Comparison of ENCODE assay signal across 23 cellular contexts in the genomic region with DNA sequence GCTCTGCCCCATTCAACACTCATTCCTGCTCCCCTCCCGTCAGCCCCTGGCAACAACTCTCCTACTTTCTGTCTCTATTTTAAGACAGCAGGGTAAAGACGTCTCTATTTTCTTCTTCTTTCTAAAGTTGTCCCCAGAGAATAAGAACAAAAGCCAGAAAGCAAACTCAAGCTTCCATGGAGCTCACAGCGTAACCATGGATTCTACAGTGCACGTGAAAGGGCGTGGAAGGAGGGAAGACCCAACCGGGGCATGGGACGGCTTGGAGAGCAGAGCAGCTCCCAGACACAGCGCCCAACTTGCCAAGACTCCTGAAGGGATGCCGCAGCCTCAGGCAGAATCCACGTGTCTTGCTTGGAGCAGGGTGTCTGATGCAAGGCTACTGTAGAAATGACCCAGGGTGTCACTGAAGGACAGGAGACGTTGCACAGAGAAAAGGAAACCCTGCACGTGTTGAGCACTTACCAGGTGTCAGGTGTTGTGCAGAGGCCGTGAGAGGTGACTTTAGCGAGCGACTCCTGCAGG. TPM values are rescaled to one million over a fixed set of nuclear protein-coding genes. Genes with fewer than 3 reads are reported as not detected.
DNase-seq lines count a peak whose midpoint lies in the region; ATAC-seq and TF ChIP-seq lines count a peak whose summit lies in the region.
"Had no signal": no experiment of that assay in that cellular context is flagged by ENCODE, and none has a peak within 500 bp of the region (broad histone marks: within the 10 kb centered on the region; RNA-seq: fewer than 3 reads in every experiment).

No MANE protein-coding gene starts in this region.

- H3K4me1 Mint-ChIP-seq in activated CD8-positive, alpha-beta T cell treated with anti-CD3 and anti-CD28 coated beads, Interleukin-2, amount 10 ng/mL, durations not matched to agents 7 days and 5 days (ENCODE audit: low read depth), result no peaks in the 10 kb centered on the region
- H3K4me1 Mint-ChIP-seq: CD4-positive, alpha-beta memory T cell; IgD-negative memory B cell had no signal

- H2BK120ac ChIP-seq in IMR-90 (ENCODE audit: low read depth, low read length) (no peak overlapping the region), neuronal stem cell (ENCODE audit: low read depth, low read length) (no peak overlapping the region)

- H3K14ac ChIP-seq in IMR-90 (replicated peaks; ENCODE audit: low read depth, low read length) (no peak overlapping the region; the same call in 1 of the 2 replicates), neuronal stem cell (ENCODE audit: low read length) (no peak overlapping the region)

- no peaks in the 10 kb centered on the region for H4K20me1 ChIP-seq in IMR-90 (ENCODE audit: insufficient read depth, low read length)

- TF ChIP-seq RAD21 in IMR-90 (IDR thresholded peaks at IDR 0.05; ENCODE audit: low read length), result no peak

- POLR2A ChIA-PET in IMR-90 (lab: Charles Lee; ENCODE audit: unreplicated experiment), result no interaction called here
- POLR2A ChIA-PET in activated CD8-positive, alpha-beta T cell treated with anti-CD3 and anti-CD28 coated beads, Interleukin-2, amount 10 ng/mL, durations not matched to agents 7 days and 5 days (lab: Charles Lee), result no interaction called here

- H2BK5ac ChIP-seq in IMR-90 (ENCODE audit: low read depth, low read length, poor library complexity, severe bottlenecking) (no peak overlapping the region), neuronal stem cell (ENCODE audit: low read length) (no peak overlapping the region)

- no peaks in the 10 kb centered on the region for H3K9me3 ChIP-seq in IMR-90 (ENCODE audit: control insufficient read depth, insufficient read depth, low read length)
- H3K9me3 ChIP-seq in neuronal stem cell (replicated peaks in 1 of 2; ENCODE audit: control insufficient read depth in 2 of 2, insufficient read depth in 1 of 2, low read depth in 1 of 2, low read length in 2 of 2), result no peaks in the 10 kb centered on the region
- H3K9me3 ChIP-seq: SJSA1 had no signal

- H3K4ac ChIP-seq in IMR-90 (ENCODE audit: low read depth, low read length) (peak overlapping the region; percentile 30; the same call in 1 of the 2 replicates), neuronal stem cell (ENCODE audit: low read length) (no peak overlapping the region)

- no peak overlapping the region for H4K5ac ChIP-seq in IMR-90 (ENCODE audit: low read depth, low read length)

- H3K9me1 ChIP-seq in IMR-90 (ENCODE audit: insufficient read depth, low read length), result no peaks in the 10 kb centered on the region; the same call in 1 of the 2 replicates

- H3K56ac ChIP-seq in IMR-90 (ENCODE audit: extremely low read depth, insufficient read depth, low read length), result no peak overlapping the region

- no peak for TF ChIP-seq CTCF in IMR-90 (conservative IDR thresholded peaks at IDR 0.05; ENCODE audit: low read depth, low read length)

- H3K27ac Mint-ChIP-seq in activated CD8-positive, alpha-beta T cell treated with anti-CD3 and anti-CD28 coated beads, Interleukin-2, amount 10 ng/mL, durations not matched to agents 7 days and 5 days, result no peak overlapping the region
- H3K27ac Mint-ChIP-seq: CD4-positive, alpha-beta memory T cell had no signal

- H3K79me1 ChIP-seq in IMR-90 (ENCODE audit: low read depth in 1 of 2, low read length in 2 of 2) (no peaks in the 10 kb centered on the region), neuronal stem cell (ENCODE audit: low read depth, low read length) (peaks cover 2% of the 10 kb centered on the region)

- DNase-seq in activated CD8-positive, alpha-beta memory T cell treated with anti-CD3 and anti-CD28 coated beads for 24 hours, result peak; percentile 30
- no peak for DNase-seq in activated CD8-positive, alpha-beta memory T cell treated with anti-CD3 and anti-CD28 coated beads, Interleukin-2, amount 50 U/mL, for 4 hours
- no peak for DNase-seq in IMR-90
- DNase-seq in islet precursor cell, result peak; percentile 55
- DNase-seq in neuronal stem cell (ENCODE audit: low spot score), result no peak
- DNase-seq in NCI-H1105 treated with DMSO at 0.1 percent for 48 hours (lab: John Stamatoyannopoulos, UW), result no peak
- DNase-seq in activated CD8-positive, alpha-beta T cell treated with anti-CD3 and anti-CD28 coated beads, Interleukin-2, amount 10 ng/mL, durations not matched to agents 7 days and 5 days, result no peak
- no peak for DNase-seq in NCI-H2196 (lab: John Stamatoyannopoulos, UW; ENCODE audit: unreplicated experiment)
- DNase-seq: CD4-positive, alpha-beta memory T cell; COR-L47; GF-D8; MM.1S; NCI-H1694; NCI-H2081; NCI-H2171 treated with DMSO at 0.1 percent for 48 hours; NCI-H524; NCI-H82; NK-92 treated with Interleukin-12 subunit alpha and Interleukin-12 subunit beta, amount 100 ng/mL, for 24 hours; PC-3; Right ventricle myocardium superior had no signal

- no peak overlapping the region for H4K8ac ChIP-seq in IMR-90 (ENCODE audit: low read depth in 2 of 2, low read length in 2 of 2)
- no peak overlapping the region for H4K8ac ChIP-seq in neuronal stem cell (ENCODE audit: low read depth, low read length)

- WGBS in IMR-90 (ENCODE audit: extremely low coverage in 2 of 2, insufficient read length in 1 of 2), 2 experiments, result 83% methylated on average over 7 of the region's 15 CpGs; no CpG with 5 or more reads in 1 of the 2 experiments
- no CpG with 5 or more reads among the region's 15 CpGs for WGBS in neuronal stem cell (ENCODE audit: extremely low coverage in 2 of 2, insufficient read length in 2 of 2, insufficient replicate concordance in 1 of 2), 2 donors

- no peak overlapping the region for H3K23ac ChIP-seq in IMR-90 (ENCODE audit: low read depth, low read length)
- no peak overlapping the region for H3K23ac ChIP-seq in neuronal stem cell (ENCODE audit: low read depth, low read length, poor library complexity)

- H3K4me1 ChIP-seq in IMR-90 (ENCODE audit: control insufficient read depth, insufficient read depth, low read length), result no peaks in the 10 kb centered on the region
- peaks cover 0 to 19% of the 10 kb centered on the region in 2 donors for H3K4me1 ChIP-seq in neuronal stem cell (ENCODE audit: control insufficient read depth in 2 of 2, insufficient read depth in 1 of 2, low read depth in 1 of 2, low read length in 2 of 2)

- H4K91ac ChIP-seq in IMR-90 (ENCODE audit: insufficient read depth, low read depth, low read length) (peak overlapping the region; percentile 45), neuronal stem cell (ENCODE audit: low read depth, low read length, poor library complexity) (no peak overlapping the region)

- H3K9ac ChIP-seq in IMR-90 (ENCODE audit: low read depth, low read length), result no peak overlapping the region
- peak overlapping the region; percentile 25 for H3K9ac ChIP-seq in neuronal stem cell (ENCODE audit: low read depth, low read length, poor library complexity)
- H3K9ac ChIP-seq: KMS-11 had no signal

- H3K27me3 Mint-ChIP-seq in activated CD8-positive, alpha-beta T cell treated with anti-CD3 and anti-CD28 coated beads, Interleukin-2, amount 10 ng/mL, durations not matched to agents 7 days and 5 days (ENCODE audit: low read depth), result peaks cover 20% of the 10 kb centered on the region
- H3K27me3 Mint-ChIP-seq: IgD-negative memory B cell had no signal

- H3K4me3 ChIP-seq in IMR-90 (ENCODE audit: insufficient read depth, low read depth, low read length) (no peak overlapping the region), neuronal stem cell (ENCODE audit: low read length in 2 of 2) (no peak overlapping the region)
- H3K4me3 ChIP-seq: SJSA1 had no signal

- H3K36me3 Mint-ChIP-seq in activated CD8-positive, alpha-beta T cell treated with anti-CD3 and anti-CD28 coated beads, Interleukin-2, amount 10 ng/mL, durations not matched to agents 7 days and 5 days (ENCODE audit: low read depth), result no peaks in the 10 kb centered on the region
- H3K36me3 Mint-ChIP-seq: CD4-positive, alpha-beta memory T cell; IgD-negative memory B cell had no signal

- intact Hi-C loops in IMR-90 (cut with micrococcal nuclease), result no loop called here

- no peak overlapping the region for H2BK15ac ChIP-seq in IMR-90 (ENCODE audit: low read depth, low read length)
- H2BK15ac ChIP-seq in neuronal stem cell (ENCODE audit: low read length), result no peak overlapping the region

- no peak overlapping the region for H2BK12ac ChIP-seq in neuronal stem cell (ENCODE audit: low read length)

- H2AK5ac ChIP-seq in IMR-90 (ENCODE audit: low read depth, low read length) (peak overlapping the region; percentile 19; the same call in 1 of the 2 replicates), neuronal stem cell (ENCODE audit: low read depth, low read length) (no peak overlapping the region)

- peaks cover 1% of the 10 kb centered on the region; the same call in 1 of the 2 replicates for H3K27me3 ChIP-seq in IMR-90 (ENCODE audit: control insufficient read depth, insufficient read depth, low read length)
- no peaks in the 10 kb centered on the region for H3K27me3 ChIP-seq in neuronal stem cell (ENCODE audit: control insufficient read depth in 3 of 3, insufficient read depth in 3 of 3, low read depth in 1 of 3, low read length in 3 of 3)
- H3K27me3 ChIP-seq: SJSA1 had no signal

- H2AFZ ChIP-seq in IMR-90 (replicated peaks; ENCODE audit: low read length, poor library complexity), result no peak overlapping the region
- peak overlapping the region; percentile 30 for H2AFZ ChIP-seq in neuronal stem cell (ENCODE audit: low read length)

- no peak overlapping the region for H2AK9ac ChIP-seq in IMR-90 (replicated peaks; ENCODE audit: low read depth, low read length, poor library complexity)

- H3K36me3 ChIP-seq in IMR-90 (ENCODE audit: control insufficient read depth, insufficient read depth, low read length) (no peaks in the 10 kb centered on the region), neuronal stem cell (replicated peaks in 1 of 2; ENCODE audit: control insufficient read depth in 2 of 2, insufficient read depth in 2 of 2, low read length in 2 of 2) (no peaks in the 10 kb centered on the region)
- H3K36me3 ChIP-seq: SJSA1 had no signal

- H2BK20ac ChIP-seq in IMR-90 (ENCODE audit: low read depth, low read length), result peak overlapping the region; percentile 6; the same call in 1 of the 2 replicates

- no peak for TF ChIP-seq POLR2A in IMR-90 (IDR thresholded peaks at IDR 0.05; ENCODE audit: low read depth, low read length)

- H3K4me3 Mint-ChIP-seq in activated CD8-positive, alpha-beta T cell treated with anti-CD3 and anti-CD28 coated beads, Interleukin-2, amount 10 ng/mL, durations not matched to agents 7 days and 5 days, result no peak overlapping the region
- H3K4me3 Mint-ChIP-seq: CD4-positive, alpha-beta memory T cell; IgD-negative memory B cell had no signal

- BruUV-seq in IMR-90 (replicated peaks; lab: Mats Ljungman, UMichigan), result no TSS peak

- dilution Hi-C loops in IMR-90 (cut with HindIII; ENCODE audit: low sequenced_read_pairs, unreplicated experiment), result no loop called here

- H3K4me2 ChIP-seq in IMR-90 (ENCODE audit: low read depth, low read length) (no peak overlapping the region), neuronal stem cell (ENCODE audit: insufficient read depth, low read length, poor library complexity, severe bottlenecking) (no peak overlapping the region)
- H3K4me2 ChIP-seq: KMS-11 had no signal

- in situ Hi-C loops in IMR-90 (cut with MboI; ENCODE audit: low sequenced_read_pairs), result loop anchor here (25.0 kb wide), 1 partner anchor 1297 kb away; no protein-coding TSS in a partner anchor

- no peak for ATAC-seq in IMR-90 (ENCODE audit: low read depth)
- ATAC-seq in activated CD8-positive, alpha-beta T cell treated with anti-CD3 and anti-CD28 coated beads, Interleukin-2, amount 10 ng/mL, durations not matched to agents 7 days and 5 days, result no peak
- ATAC-seq: PC-3 had no signal

- H3K18ac ChIP-seq in IMR-90 (ENCODE audit: low read depth, low read length) (no peak overlapping the region), neuronal stem cell (ENCODE audit: low read length) (no peak overlapping the region)

- H3K27ac ChIP-seq in IMR-90 (ENCODE audit: insufficient read depth, low read length), result no peak overlapping the region
- no peak overlapping the region for H3K27ac ChIP-seq in neuronal stem cell (replicated peaks; ENCODE audit: low read length)
- H3K27ac ChIP-seq: KMS-11, SJSA1 had no signal

- no peaks in the 10 kb centered on the region for H3K9me3 Mint-ChIP-seq in activated CD8-positive, alpha-beta T cell treated with anti-CD3 and anti-CD28 coated beads, Interleukin-2, amount 10 ng/mL, durations not matched to agents 7 days and 5 days (ENCODE audit: insufficient read depth)

- CTCF ChIA-PET in IMR-90 (lab: Yijun Ruan, JAX), result interaction anchor here (1.4 kb wide), 1 partner anchor 18 kb away, joined by 4 read pairs; no protein-coding TSS in a partner anchor
- CTCF ChIA-PET in activated CD8-positive, alpha-beta T cell treated with anti-CD3 and anti-CD28 coated beads, Interleukin-2, amount 10 ng/mL, durations not matched to agents 7 days and 5 days (lab: Charles Lee), result interaction anchor here (1.0 kb wide), 1 partner anchor 18 kb away, joined by 4 read pairs; no protein-coding TSS in a partner anchor

RNA-seq across cellular contexts. Expression of a gene that starts 42.8 kb away (rescaled TPM):
- total RNA-seq in IMR-90 (2012; rRNA removed), result 111 and 124 TPM in 2 replicates
- polyA plus RNA-seq in IMR-90 (2012; rRNA removed), result 92.3 and 97.1 TPM in 2 replicates
- polyA plus RNA-seq in IMR-90 (2012; cell fraction: cytosol; rRNA removed), result 54.3 and 69.2 TPM in 2 replicates
- polyA plus RNA-seq in IMR-90 (2012; cell fraction: nucleus; rRNA removed; ENCODE audit: low replicate concordance), result 219 and 253 TPM in 2 replicates
- polyA plus RNA-seq in neuronal stem cell (2013, experiment 1 of 2), result 26.3 TPM
- polyA plus RNA-seq in neuronal stem cell (2013, experiment 2 of 2), result 24.0 TPM
- 10 to 100 TPM; 47.5 TPM for total RNA-seq in activated CD8-positive, alpha-beta T cell treated with anti-CD3 and anti-CD28 coated beads, Interleukin-2, amount 10 ng/mL, durations not matched to agents 7 days and 5 days

Comparison
In these comparisons a context has a peak if more than half of its experiments do, and no peak if none do; other contexts are left out.
1. DNase-seq: peak in activated CD8-positive, alpha-beta memory T cell treated with anti-CD3 and anti-CD28 coated beads for 24 hours (single experiment) and islet precursor cell (single experiment); none in activated CD8-positive, alpha-beta memory T cell treated with anti-CD3 and anti-CD28 coated beads, Interleukin-2, amount 50 U/mL, for 4 hours (single experiment), IMR-90 (single experiment), neuronal stem cell (single experiment), NCI-H1105 treated with DMSO at 0.1 percent for 48 hours (single experiment), activated CD8-positive, alpha-beta T cell treated with anti-CD3 and anti-CD28 coated beads, Interleukin-2, amount 10 ng/mL, durations not matched to agents 7 days and 5 days (single experiment) and NCI-H2196 (single experiment).